Comparison of ENCODE assay signal across 5 cellular contexts in the genomic region with DNA sequence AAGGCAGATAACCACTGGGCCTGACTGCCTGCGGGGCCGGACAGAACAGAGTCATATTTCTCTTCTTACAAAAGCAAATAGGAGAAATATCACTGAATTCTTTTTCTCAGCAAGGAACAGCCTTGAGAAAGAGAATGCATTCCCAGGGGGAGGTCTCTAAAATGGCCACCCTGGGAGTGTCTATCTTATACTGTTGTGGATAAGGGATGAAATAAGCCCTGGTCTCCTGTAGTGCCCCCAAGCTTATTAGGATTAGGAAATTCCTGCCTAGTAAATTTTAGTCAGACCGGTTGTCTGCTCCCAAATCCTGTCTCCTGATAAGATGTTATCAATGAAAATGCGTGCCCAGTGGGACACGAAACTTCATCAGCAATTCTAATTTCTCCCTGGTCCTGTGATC. TPM values are rescaled to one million over a fixed set of nuclear protein-coding genes. Genes with fewer than 3 reads are reported as not detected.
"Had no signal": no experiment of that assay in that cellular context is flagged by ENCODE, and none has a peak within 500 bp of the region (broad histone marks: within the 10 kb centered on the region; RNA-seq: fewer than 3 reads in every experiment).

No MANE protein-coding gene starts in this region.

RNA-seq across cellular contexts. Expression of gene DCAF8L1, which starts 20.8 kb away (rescaled TPM):
- total RNA-seq: GM23248, H7, HT-29, IMR-90, K562 had no signal
- polyA plus RNA-seq: GM23248, IMR-90 had no signal
